ENCODE assay signal across 17 cellular contexts in genomic region chr17:4479982-4480751, GRCh38. TPM values are rescaled to one million over a fixed set of nuclear protein-coding genes. Genes with fewer than 3 reads are reported as not detected.
DNase-seq lines count a peak whose midpoint lies in the region; ATAC-seq, FAIRE-seq and TF ChIP-seq lines count a peak whose summit lies in the region.
"Had no signal": no experiment of that assay in that cellular context is flagged by ENCODE, and none has a peak within 500 bp of the region (broad histone marks: within the 10 kb centered on the region; RNA-seq: fewer than 3 reads in every experiment).

No MANE protein-coding gene starts in this region.

- no peaks in the 10 kb centered on the region for H3K9me3 ChIP-seq in A549
- no peaks in the 10 kb centered on the region for H3K9me3 ChIP-seq in CD8-positive, alpha-beta T cell (ENCODE audit: low read length)
- H3K9me3 ChIP-seq in mucosa of rectum (ENCODE audit: control insufficient read depth in 2 of 2, low read length in 2 of 2): no peaks in the 10 kb centered on the region
- H3K9me3 ChIP-seq: BE2C, tibial nerve had no signal

- H3K9ac ChIP-seq in mucosa of rectum (ENCODE audit: low read depth in 1 of 2, low read length in 2 of 2): peak overlapping the region; percentile 60 to 76

- no peaks in the 10 kb centered on the region for H3K36me3 ChIP-seq in CD8-positive, alpha-beta T cell (ENCODE audit: insufficient read depth, low read length)
- no peaks in the 10 kb centered on the region for H3K36me3 ChIP-seq in mucosa of rectum (ENCODE audit: control insufficient read depth in 2 of 2, insufficient read depth in 2 of 2, low read length in 2 of 2)
- H3K36me3 ChIP-seq: BE2C, tibial nerve had no signal

- CTCF ChIA-PET in A549 (lab: Yijun Ruan, JAX): interaction anchor here (0.8 to 1.3 kb wide), 5 partner anchors 11 to 279 kb away, joined by 3 to 4 read pairs (median 4); no protein-coding TSS in a partner anchor
- CTCF ChIA-PET in CD8-positive, alpha-beta T cell (lab: Charles Lee): interaction anchor here (1.1 to 1.7 kb wide), 2 partner anchors 59 to 85 kb away, joined by 3 to 11 read pairs; no protein-coding TSS in a partner anchor

- intact Hi-C loops in CD8-positive, alpha-beta T cell (cut with DNase I, micrococcal nuclease): loop anchor here in 1 of 2 experiments (2.0 to 10.0 kb wide), 2 partner anchors 19 to 55 kb away; partner anchors contain the start of gene SPNS2

- peaks cover 5% of the 10 kb centered on the region for H3K36me3 Mint-ChIP-seq in CD8-positive, alpha-beta T cell
- peaks cover 9% of the 10 kb centered on the region for H3K36me3 Mint-ChIP-seq in activated naive CD8-positive, alpha-beta T cell treated with anti-CD3 and anti-CD28 coated beads, Interleukin-2, amount 10 ng/mL, durations not matched to agents 7 days and 5 days

- H3K27ac ChIP-seq in A549 (0 out of 6 replicates have a peak overlapping the region, but pooled peaks of 1 of the 2 experiments have one; percentile 10), mucosa of rectum (ENCODE audit: low read depth in 2 of 2, low read length in 2 of 2) (peak overlapping the region; percentile 90 to 94)
- peak overlapping the region; percentile 40 for H3K27ac ChIP-seq in CD8-positive, alpha-beta T cell (ENCODE audit: low read depth, low read length)
- H3K27ac ChIP-seq: dorsolateral prefrontal cortex, SK-N-MC had no signal

- H3K4me3 ChIP-seq in A549 (no peak overlapping the region), mucosa of rectum (ENCODE audit: low read length in 2 of 2) (peak overlapping the region; percentile 13 to 28)
- H3K4me3 ChIP-seq in CD8-positive, alpha-beta T cell (ENCODE audit: low read depth, low read length): peak overlapping the region; percentile 51
- H3K4me3 ChIP-seq: dorsolateral prefrontal cortex, SK-N-MC, tibial nerve had no signal

- DNase-seq in A549 (ENCODE audit: low read depth in 1 of 2, low spot score in 1 of 2) (no peak), SW480 (ENCODE audit: low spot score) (no peak)
- no peak for DNase-seq in CD8-positive, alpha-beta T cell
- DNase-seq in activated naive CD8-positive, alpha-beta T cell treated with anti-CD3 and anti-CD28 coated beads, Interleukin-2, amount 10 ng/mL, durations not matched to agents 7 days and 5 days: no peak
- no peak for DNase-seq in stimulated activated CD8-positive, alpha-beta memory T cell treated with anti-CD3 and anti-CD28 coated beads, Interleukin-4, amount 100 ng/mL, for 48 hours
- DNase-seq: activated T-cell treated with anti-CD3 and anti-CD28 coated beads, Interleukin-2, amount 50 U/mL, for 4 hours; anterior cingulate cortex; BE2C; dorsolateral prefrontal cortex; EL had no signal

- no peak for TF ChIP-seq RAD21 in A549 (conservative IDR thresholded peaks at IDR 0.05 in 1 of 2, IDR thresholded peaks at IDR 0.05 in 1 of 2)

- H3K4me2 ChIP-seq in A549: peak overlapping the region; percentile 22; the same call in 2 of the 3 replicates

- no peaks in the 10 kb centered on the region for H3K27me3 Mint-ChIP-seq in CD8-positive, alpha-beta T cell (ENCODE audit: low read depth)
- H3K27me3 Mint-ChIP-seq in activated naive CD8-positive, alpha-beta T cell treated with anti-CD3 and anti-CD28 coated beads, Interleukin-2, amount 10 ng/mL, durations not matched to agents 7 days and 5 days: no peaks in the 10 kb centered on the region

- WGBS in A549 (ENCODE audit: missing lambda C conversion rate): 52% methylated on average over 13 of the region's 13 CpGs

- no peak for FAIRE-seq in A549 (lab: Jason Lieb, UNC)
- FAIRE-seq: HTR-8/SVneo had no signal

- peak overlapping the region; percentile 32 for H3K4me3 Mint-ChIP-seq in CD8-positive, alpha-beta T cell
- H3K4me3 Mint-ChIP-seq in activated naive CD8-positive, alpha-beta T cell treated with anti-CD3 and anti-CD28 coated beads, Interleukin-2, amount 10 ng/mL, durations not matched to agents 7 days and 5 days: peak overlapping the region; percentile 28

- ATAC-seq in A549 (no peak; a peak in 1 of 6 replicates), GM18502 (IDR thresholded peaks at IDR 0.05; ENCODE audit: poor library complexity, unreplicated experiment) (no peak), GM21529 (IDR thresholded peaks at IDR 0.05; ENCODE audit: unreplicated experiment) (no peak)
- no peak for ATAC-seq in CD8-positive, alpha-beta T cell
- ATAC-seq in activated naive CD8-positive, alpha-beta T cell treated with anti-CD3 and anti-CD28 coated beads, Interleukin-2, amount 10 ng/mL, durations not matched to agents 7 days and 5 days (ENCODE audit: low read depth): no peak

- no peak for TF ChIP-seq POLR2A in A549 (IDR thresholded peaks at IDR 0.05; ENCODE audit: low read length)

- POLR2A ChIA-PET in A549 (lab: Yijun Ruan, JAX): no interaction called here
- POLR2A ChIA-PET in CD8-positive, alpha-beta T cell (lab: Charles Lee): interaction anchor here (1.3 kb wide), 1 partner anchor 46 kb away, joined by 7 read pairs; the partner anchor contains the start of gene SPNS3
- POLR2A ChIA-PET in activated naive CD8-positive, alpha-beta T cell treated with anti-CD3 and anti-CD28 coated beads, Interleukin-2, amount 10 ng/mL, durations not matched to agents 7 days and 5 days (lab: Charles Lee): interaction anchor here (1.3 to 3.6 kb wide), 6 partner anchors 8 to 47 kb away, joined by 3 to 24 read pairs (median 14); partner anchors contain the start of genes SPNS2 and SPNS3

- TF ChIP-seq EP300 in A549 (IDR thresholded peaks at IDR 0.05): no peak

- H3K27ac Mint-ChIP-seq in CD8-positive, alpha-beta T cell: peak overlapping the region; percentile 71
- H3K27ac Mint-ChIP-seq in activated naive CD8-positive, alpha-beta T cell treated with anti-CD3 and anti-CD28 coated beads, Interleukin-2, amount 10 ng/mL, durations not matched to agents 7 days and 5 days: peak overlapping the region; percentile 91

- H3K9me3 Mint-ChIP-seq in CD8-positive, alpha-beta T cell: no peaks in the 10 kb centered on the region
- H3K9me3 Mint-ChIP-seq in activated naive CD8-positive, alpha-beta T cell treated with anti-CD3 and anti-CD28 coated beads, Interleukin-2, amount 10 ng/mL, durations not matched to agents 7 days and 5 days: no peaks in the 10 kb centered on the region
- H3K9me3 Mint-ChIP-seq: activated T-cell treated with anti-CD3 and anti-CD28 coated beads, Interleukin-2, amount 50 U/mL, for 4 hours had no signal

- TF ChIP-seq CTCF in A549 (IDR thresholded peaks at IDR 0.05): no peak
- TF ChIP-seq CTCF in CD8-positive, alpha-beta T cell (IDR thresholded peaks at IDR 0.05): no peak

- H3K27me3 ChIP-seq in CD8-positive, alpha-beta T cell (ENCODE audit: insufficient read depth, low read length): no peaks in the 10 kb centered on the region
- H3K27me3 ChIP-seq in mucosa of rectum (ENCODE audit: control insufficient read depth in 2 of 2, insufficient read depth in 2 of 2, low read length in 2 of 2): no peaks in the 10 kb centered on the region
- H3K27me3 ChIP-seq: BE2C, dorsolateral prefrontal cortex, tibial nerve had no signal

- H3K4me1 ChIP-seq in A549: peaks cover 22% of the 10 kb centered on the region; the same call in 2 of the 3 replicates
- H3K4me1 ChIP-seq in CD8-positive, alpha-beta T cell (ENCODE audit: insufficient read depth, low read length): peaks cover 52% of the 10 kb centered on the region
- H3K4me1 ChIP-seq in mucosa of rectum (ENCODE audit: control insufficient read depth in 2 of 2, insufficient read depth in 2 of 2, low read length in 2 of 2): peaks cover 54 to 77% of the 10 kb centered on the region in 2 donors
- H3K4me1 ChIP-seq: BE2C had no signal

- peaks cover 44% of the 10 kb centered on the region for H3K4me1 Mint-ChIP-seq in CD8-positive, alpha-beta T cell (ENCODE audit: low read depth)
- peaks cover 41% of the 10 kb centered on the region for H3K4me1 Mint-ChIP-seq in activated naive CD8-positive, alpha-beta T cell treated with anti-CD3 and anti-CD28 coated beads, Interleukin-2, amount 10 ng/mL, durations not matched to agents 7 days and 5 days

TF ChIP-seq in A549, 52 proteins besides CTCF, POLR2A, EP300 and RAD21:
- no peak for TF ChIP-seq FOXS1 (CRISPR knock-in tag; IDR thresholded peaks at IDR 0.05)
- TF ChIP-seq EHF (CRISPR knock-in tag; IDR thresholded peaks at IDR 0.05): no peak
- 0 out of 2 replicates have a peak, but pooled peaks have one; percentile 76 for TF ChIP-seq CHD4 (IDR thresholded peaks at IDR 0.05; ENCODE audit: borderline replicate concordance)
- no peak for TF ChIP-seq JUN (IDR thresholded peaks at IDR 0.05)
- TF ChIP-seq HOXB5 (CRISPR knock-in tag; IDR thresholded peaks at IDR 0.05): no peak
TF ChIP-seq in A549: peak in this region for 1.

RNA-seq across cellular contexts. Expression of gene SPNS2, which starts 18.5 kb away (rescaled TPM):
- polyA plus RNA-seq in A549 (2011; rRNA removed) (0.25 and 0.27 TPM in 2 replicates), A549 (2017; fragmentation: RNase III; extraction: RNeasy Plus Mini Kit Qiagen cat#74134 plus additional on column Dnase treatment) (0.13 to 0.46 TPM (median 0.38 TPM) in 3 replicates)
- 0.03 and 0.09 TPM in 2 replicates for polyA plus RNA-seq in A549 (2012; cell fraction: cytosol; rRNA removed)
- 0.05 and 0.11 TPM in 2 replicates for polyA plus RNA-seq in A549 (2012; cell fraction: nucleus; rRNA removed)
- 0.29 and 1.3 TPM in 2 replicates for polyA minus RNA-seq in A549 (2011; rRNA and poly(A)+ RNA removed)
- total RNA-seq in CD8-positive, alpha-beta T cell: 1 to 10 TPM in 1 of 2 experiments, under 1 TPM in 1; 0.64 to 1.1 TPM
- total RNA-seq in activated naive CD8-positive, alpha-beta T cell treated with anti-CD3 and anti-CD28 coated beads, Interleukin-2, amount 10 ng/mL, durations not matched to agents 7 days and 5 days: 1 to 10 TPM; 6.7 to 6.9 TPM

RNA-seq across cellular contexts. Expression of gene SPNS3, which starts 46.4 kb away (rescaled TPM):
- polyA plus RNA-seq in A549 (2011; rRNA removed) (not detected in 2 replicates), A549 (2017; fragmentation: RNase III; extraction: RNeasy Plus Mini Kit Qiagen cat#74134 plus additional on column Dnase treatment) (not detected in 3 replicates)
- 0.03 TPM in 1 of 2 replicates, not detected in the other for polyA plus RNA-seq in A549 (2012; cell fraction: cytosol; rRNA removed)
- 0.02 TPM in 1 of 2 replicates, not detected in the other for polyA plus RNA-seq in A549 (2012; cell fraction: nucleus; rRNA removed)
- not detected in 2 replicates for polyA minus RNA-seq in A549 (2011; rRNA and poly(A)+ RNA removed)
- 1 to 10 TPM; 3.4 TPM for total RNA-seq in CD8-positive, alpha-beta T cell
- 10 to 100 TPM; 26.5 to 32.9 TPM for total RNA-seq in activated naive CD8-positive, alpha-beta T cell treated with anti-CD3 and anti-CD28 coated beads, Interleukin-2, amount 10 ng/mL, durations not matched to agents 7 days and 5 days
- total RNA-seq: mesenteric fat pad had no signal

Comparison
In these comparisons a context has a peak if more than half of its experiments do, and no peak if none do; other contexts are left out.
1. RNA of gene SPNS3, which starts 46.4 kb away (total RNA-seq): 26.5 to 32.9 TPM in activated naive CD8-positive, alpha-beta T cell treated with anti-CD3 and anti-CD28 coated beads, Interleukin-2, amount 10 ng/mL, durations not matched to agents 7 days and 5 days; 3.4 TPM in CD8-positive, alpha-beta T cell; every median in the first group is over 4 times any median in the second.